Comparison of ENCODE assay signal across 8 cellular contexts in the genomic region with DNA sequence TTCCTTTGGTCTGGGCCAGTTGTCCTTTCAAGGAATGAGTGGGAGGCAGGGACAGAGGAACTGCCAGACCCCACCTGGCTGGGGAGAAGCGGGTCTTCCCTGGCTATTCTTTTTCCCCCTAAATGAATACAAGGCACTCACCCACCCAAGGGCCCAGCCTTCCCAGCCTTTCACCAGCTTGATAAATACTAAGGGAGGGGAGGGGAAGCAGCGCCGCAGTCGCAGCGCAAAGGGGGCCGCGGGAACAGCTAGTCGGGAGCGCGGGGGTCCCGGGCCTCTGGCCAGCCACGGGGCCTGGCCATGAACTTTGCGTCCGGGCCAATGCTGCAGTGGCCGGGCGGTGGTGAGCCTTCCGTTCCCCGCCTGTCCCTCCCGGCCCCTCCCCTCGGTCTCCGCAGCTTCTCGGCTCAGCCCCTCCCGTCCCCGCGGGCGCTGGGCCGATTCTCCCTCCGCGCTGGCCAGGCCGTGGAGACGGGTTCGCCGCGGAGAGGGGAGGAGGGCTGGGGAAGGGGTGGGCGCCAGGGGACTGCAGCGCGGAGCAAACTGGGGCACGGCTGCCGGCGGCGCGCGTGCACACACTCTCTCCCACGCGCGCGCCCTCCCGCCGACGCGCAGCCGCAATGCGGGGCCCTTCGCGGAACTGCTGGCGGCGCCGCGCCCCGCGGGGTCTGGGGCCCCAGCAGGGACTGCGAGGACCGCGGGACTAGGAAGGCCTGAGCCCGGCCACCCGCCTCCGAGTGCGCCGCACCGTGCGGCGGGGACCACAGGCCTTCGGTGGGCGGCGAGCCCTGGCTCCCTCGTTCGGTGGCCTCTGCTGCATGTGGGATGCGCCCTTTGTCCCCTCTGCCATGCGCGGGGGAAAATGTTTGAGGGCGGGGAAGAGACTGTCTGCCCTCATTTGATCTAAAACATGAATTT.
DNase-seq lines count a peak whose midpoint lies in the region; ATAC-seq and TF ChIP-seq lines count a peak whose summit lies in the region.

No MANE protein-coding gene starts in this region.

- H3K27ac Mint-ChIP-seq in endothelial cell (ENCODE audit: unreplicated experiment) = no peak overlapping the region
- H3K27ac Mint-ChIP-seq in mesothelial cell of epicardium = peak overlapping the region; percentile 66
- H3K27ac Mint-ChIP-seq in stimulated activated effector memory CD8-positive, alpha-beta T cell treated with anti-CD3 and anti-CD28 coated beads, Interleukin-12 subunit alpha, Interleukin-12 subunit beta, amount 100 ng/mL, for 72 hours = peak overlapping the region; percentile 50

- H3K27me3 Mint-ChIP-seq in endothelial cell (ENCODE audit: unreplicated experiment) = peaks cover 4% of the 10 kb centered on the region
- H3K27me3 Mint-ChIP-seq in mesothelial cell of epicardium (ENCODE audit: low read depth) = peaks cover 10% of the 10 kb centered on the region

- H3K4me3 Mint-ChIP-seq in endothelial cell (ENCODE audit: unreplicated experiment) = peak overlapping the region; percentile 80
- H3K4me3 Mint-ChIP-seq in mesothelial cell of epicardium = peak overlapping the region; percentile 74
- peak overlapping the region; percentile 68 for H3K4me3 Mint-ChIP-seq in stimulated activated effector memory CD8-positive, alpha-beta T cell treated with anti-CD3 and anti-CD28 coated beads, Interleukin-12 subunit alpha, Interleukin-12 subunit beta, amount 100 ng/mL, for 72 hours

- peak; percentile 63 for ATAC-seq in stimulated activated effector memory CD8-positive, alpha-beta T cell treated with anti-CD3 and anti-CD28 coated beads, Interleukin-12 subunit alpha, Interleukin-12 subunit beta, amount 100 ng/mL, for 72 hours
- no peak for ATAC-seq in GM21381 (IDR thresholded peaks at IDR 0.05; ENCODE audit: unreplicated experiment)

- H3K36me3 Mint-ChIP-seq in endothelial cell (ENCODE audit: low read depth, unreplicated experiment) (no peaks in the 10 kb centered on the region), mesothelial cell of epicardium (no peaks in the 10 kb centered on the region)
- no peaks in the 10 kb centered on the region for H3K36me3 Mint-ChIP-seq in stimulated activated effector memory CD8-positive, alpha-beta T cell treated with anti-CD3 and anti-CD28 coated beads, Interleukin-12 subunit alpha, Interleukin-12 subunit beta, amount 100 ng/mL, for 72 hours

- TF ChIP-seq CTCF in endothelial cell (IDR thresholded peaks at IDR 0.05; ENCODE audit: unreplicated experiment) (no peak), mesothelial cell of epicardium (IDR thresholded peaks at IDR 0.05; ENCODE audit: unreplicated experiment) (no peak)

- DNase-seq in ELF-1 (ENCODE audit: low read depth, low spot score) (peak; percentile 40), NCI-H2171 (lab: John Stamatoyannopoulos, UW) (peak; percentile 69), endothelial cell (ENCODE audit: low spot score) (peak; percentile 54), mesothelial cell of epicardium (ENCODE audit: low spot score in 2 of 2, unreplicated experiment in 2 of 2) (peak; percentile 73 to 79), NOMO-1 (lab: John Stamatoyannopoulos, UW; ENCODE audit: unreplicated experiment in 2 of 2) (no peak)
- peak; percentile 55 for DNase-seq in activated CD8-positive, alpha-beta memory T cell treated with anti-CD3 and anti-CD28 coated beads, Interleukin-2, amount 50 U/mL, for 4 hours
- peak; percentile 33 to 57 for DNase-seq in stimulated activated effector memory CD8-positive, alpha-beta T cell treated with anti-CD3 and anti-CD28 coated beads, Interleukin-12 subunit alpha, Interleukin-12 subunit beta, amount 100 ng/mL, for 72 hours (ENCODE audit: low spot score in 2 of 2)

- H3K4me1 Mint-ChIP-seq in endothelial cell (ENCODE audit: unreplicated experiment) = no peaks in the 10 kb centered on the region
- peaks cover 3% of the 10 kb centered on the region for H3K4me1 Mint-ChIP-seq in mesothelial cell of epicardium
- H3K4me1 Mint-ChIP-seq in stimulated activated effector memory CD8-positive, alpha-beta T cell treated with anti-CD3 and anti-CD28 coated beads, Interleukin-12 subunit alpha, Interleukin-12 subunit beta, amount 100 ng/mL, for 72 hours = no peaks in the 10 kb centered on the region

- peaks cover 4% of the 10 kb centered on the region for H3K9me3 Mint-ChIP-seq in endothelial cell (ENCODE audit: unreplicated experiment)
- H3K9me3 Mint-ChIP-seq in mesothelial cell of epicardium = no peaks in the 10 kb centered on the region
- no peaks in the 10 kb centered on the region for H3K9me3 Mint-ChIP-seq in stimulated activated effector memory CD8-positive, alpha-beta T cell treated with anti-CD3 and anti-CD28 coated beads, Interleukin-12 subunit alpha, Interleukin-12 subunit beta, amount 100 ng/mL, for 72 hours

Comparison
In these comparisons a context has a peak if more than half of its experiments do, and no peak if none do; other contexts are left out.
1. DNase-seq: peak in ELF-1 (single experiment), NCI-H2171 (single experiment), activated CD8-positive, alpha-beta memory T cell treated with anti-CD3 and anti-CD28 coated beads, Interleukin-2, amount 50 U/mL, for 4 hours (single experiment), endothelial cell (single experiment), mesothelial cell of epicardium (2 of 2) and stimulated activated effector memory CD8-positive, alpha-beta T cell treated with anti-CD3 and anti-CD28 coated beads, Interleukin-12 subunit alpha, Interleukin-12 subunit beta, amount 100 ng/mL, for 72 hours (2 of 2); none in NOMO-1 (0 of 2).
2. Peak in every context shown above with its lines, with median percentiles within 50 percentile points of each other: H3K4me3 Mint-ChIP-seq.